In genomic region chr5:10724799-10725507, GRCh38 we compare ENCODE assay signal across 10 cellular contexts. TPM values are rescaled to one million over a fixed set of nuclear protein-coding genes. Genes with fewer than 3 reads are reported as not detected.
DNase-seq lines count a peak whose midpoint lies in the region; ATAC-seq and TF ChIP-seq lines count a peak whose summit lies in the region.
"Had no signal": no experiment of that assay in that cellular context is flagged by ENCODE, and none has a peak within 500 bp of the region (broad histone marks: within the 10 kb centered on the region; RNA-seq: fewer than 3 reads in every experiment).

No MANE protein-coding gene starts in this region.

- H3K4me1 ChIP-seq in ACC112 (ENCODE audit: control insufficient read depth, insufficient read depth, low read length, unreplicated experiment) (peaks cover 46% of the 10 kb centered on the region), lower lobe of right lung (peaks cover 24% of the 10 kb centered on the region)

- H3K27me3 Mint-ChIP-seq in chondrocyte (ENCODE audit: low read depth) = no peaks in the 10 kb centered on the region
- no peaks in the 10 kb centered on the region for H3K27me3 Mint-ChIP-seq in CD4-positive, alpha-beta T cell

- peak overlapping the region; percentile 68 for H3K27ac Mint-ChIP-seq in chondrocyte (ENCODE audit: unreplicated experiment)
- H3K27ac Mint-ChIP-seq in CD4-positive, alpha-beta T cell = no peak overlapping the region

- H3K27ac ChIP-seq in ACC112 (ENCODE audit: low read depth, low read length) (peak overlapping the region; percentile 77), lower lobe of right lung (peak overlapping the region; percentile 60)
- no peak overlapping the region for H3K27ac ChIP-seq in CD4-positive, alpha-beta T cell (ENCODE audit: low read depth, low read length)

- TF ChIP-seq CTCF in chondrocyte (IDR thresholded peaks at IDR 0.05) = peak; percentile 56
- no peak for TF ChIP-seq CTCF in lower lobe of right lung (IDR thresholded peaks at IDR 0.05)
- TF ChIP-seq CTCF in CD4-positive, alpha-beta T cell (IDR thresholded peaks at IDR 0.05) = no peak

- H3K27me3 ChIP-seq in ACC112 (ENCODE audit: insufficient read depth, low read length) = no peaks in the 10 kb centered on the region
- H3K27me3 ChIP-seq in lower lobe of right lung (ENCODE audit: low read depth) = no peaks in the 10 kb centered on the region
- no peaks in the 10 kb centered on the region for H3K27me3 ChIP-seq in CD4-positive, alpha-beta T cell (ENCODE audit: control insufficient read depth, insufficient read depth, low read length)

- ATAC-seq in lower lobe of right lung = peak; percentile 69 to 70
- ATAC-seq in CD4-positive, alpha-beta T cell (ENCODE audit: poor library complexity) = no peak

- H3K79me2 ChIP-seq in ACC112 (ENCODE audit: control insufficient read depth, insufficient read depth, low read length, unreplicated experiment) = peaks cover 18% of the 10 kb centered on the region

- no peak overlapping the region for H3K4me3 Mint-ChIP-seq in chondrocyte (ENCODE audit: unreplicated experiment)
- no peak overlapping the region for H3K4me3 Mint-ChIP-seq in CD4-positive, alpha-beta T cell

- DNase-seq in NCI-H2029 (lab: John Stamatoyannopoulos, UW) (peak; percentile 78), chondrocyte (ENCODE audit: low spot score) (no peak), lower lobe of right lung (no peak), activated T-cell treated with anti-CD3 and anti-CD28 coated beads for 4 hours (no peak), NOMO-1 treated with dmso at 0.1 percent for 144 hours (lab: John Stamatoyannopoulos, UW; ENCODE audit: unreplicated experiment) (no peak), T-helper 1 cell (no peak)
- DNase-seq in CD4-positive, alpha-beta T cell = no peak
- DNase-seq: anterior cingulate cortex, KBM-7 had no signal

- POLR2A ChIA-PET in CD4-positive, alpha-beta T cell (lab: Charles Lee) = no interaction called here

- H3K36me3 ChIP-seq in ACC112 (ENCODE audit: insufficient read depth, low read length) (peaks cover 17% of the 10 kb centered on the region), lower lobe of right lung (peaks cover 9% of the 10 kb centered on the region)

- H2AFZ ChIP-seq in ACC112 (ENCODE audit: low read length, unreplicated experiment) = no peak overlapping the region

- H3K9me3 ChIP-seq in lower lobe of right lung = no peaks in the 10 kb centered on the region
- H3K9me3 ChIP-seq in CD4-positive, alpha-beta T cell (ENCODE audit: control insufficient read depth, low read length) = no peaks in the 10 kb centered on the region

- CTCF ChIA-PET in CD4-positive, alpha-beta T cell (lab: Charles Lee) = no interaction called here

- H3K36me3 Mint-ChIP-seq in chondrocyte (ENCODE audit: low read depth) = peaks cover 22% of the 10 kb centered on the region
- peaks cover 58% of the 10 kb centered on the region for H3K36me3 Mint-ChIP-seq in CD4-positive, alpha-beta T cell (ENCODE audit: low read depth)

- peaks cover 39% of the 10 kb centered on the region for H3K4me1 Mint-ChIP-seq in chondrocyte (ENCODE audit: low read depth)
- H3K4me1 Mint-ChIP-seq in CD4-positive, alpha-beta T cell (ENCODE audit: low read depth) = peaks cover 11% of the 10 kb centered on the region

- no peaks in the 10 kb centered on the region for H3K9me3 Mint-ChIP-seq in chondrocyte (ENCODE audit: low read depth)
- no peaks in the 10 kb centered on the region for H3K9me3 Mint-ChIP-seq in CD4-positive, alpha-beta T cell

- peak overlapping the region; percentile 52 for H3K4me3 ChIP-seq in ACC112 (ENCODE audit: low read depth, low read length)
- H3K4me3 ChIP-seq in lower lobe of right lung = no peak overlapping the region

- intact Hi-C loops in lower lobe of right lung (cut with DNase I) = no loop called here
- intact Hi-C loops in CD4-positive, alpha-beta T cell (cut with DNase I, micrococcal nuclease) = no loop called here

RNA-seq across cellular contexts. Expression of gene DAP, which starts 36.1 kb away (rescaled TPM):
- total RNA-seq in chondrocyte = 210 to 235 TPM (median 234 TPM) in 3 replicates
- total RNA-seq in lower lobe of right lung = 89.8 TPM
- 10 to 100 TPM; 33.6 to 35.2 TPM for total RNA-seq in CD4-positive, alpha-beta T cell
